Comparison of ENCODE assay signal across 19 cellular contexts in genomic region chr7:105149827-105150226, GRCh38.
DNase-seq lines count a peak whose midpoint lies in the region; ATAC-seq, FAIRE-seq and TF ChIP-seq lines count a peak whose summit lies in the region.
"Had no signal": no experiment of that assay in that cellular context is flagged by ENCODE, and none has a peak within 500 bp of the region (broad histone marks: within the 10 kb centered on the region; RNA-seq: fewer than 3 reads in every experiment).

No MANE protein-coding gene starts in this region.

- DNase-seq in MCF 10A (ENCODE audit: unreplicated experiment) = peak; percentile 69
- no peak for DNase-seq in breast epithelium (ENCODE audit: low spot score in 2 of 2)
- DNase-seq in NOMO-1 treated with DMSO at 0.1 percent for 48 hours (lab: John Stamatoyannopoulos, UW; ENCODE audit: unreplicated experiment) = peak; percentile 3
- DNase-seq in urothelium cell line (ENCODE audit: low spot score) = peak; percentile 58
- DNase-seq in right lobe of liver = no peak
- no peak for DNase-seq in RCC 7860 (ENCODE audit: low spot score)
- DNase-seq: activated CD8-positive, alpha-beta memory T cell treated with anti-CD3 and anti-CD28 coated beads, Interleukin-2, amount 50 U/mL, for 48 hours; amniotic stem cell; DND-41; NCI-H1092 treated with DMSO at 0.1 percent for 48 hours; NCI-H510A treated with DMSO at 0.1 percent for 48 hours; nucleus accumbens; uterus had no signal

- peaks cover 6% of the 10 kb centered on the region for H3K4me1 Mint-ChIP-seq in MCF 10A (ENCODE audit: insufficient read depth, unreplicated experiment)

- H3K27me3 Mint-ChIP-seq in MCF 10A (ENCODE audit: insufficient read depth, unreplicated experiment) = no peaks in the 10 kb centered on the region
- H3K27me3 Mint-ChIP-seq: memory B cell had no signal

- no peak for TF ChIP-seq CTCF in MCF 10A (IDR thresholded peaks at IDR 0.05; ENCODE audit: unreplicated experiment)
- no peak for TF ChIP-seq CTCF in breast epithelium (IDR thresholded peaks at IDR 0.05)
- no peak for TF ChIP-seq CTCF in right lobe of liver (IDR thresholded peaks at IDR 0.05)

- TF ChIP-seq POLR2A in breast epithelium (IDR thresholded peaks at IDR 0.05) (no peak), right lobe of liver (IDR thresholded peaks at IDR 0.05) (no peak)

- no peak overlapping the region for H3K4me3 Mint-ChIP-seq in MCF 10A (ENCODE audit: unreplicated experiment)
- H3K4me3 Mint-ChIP-seq: memory B cell had no signal

- H3K9me3 ChIP-seq in breast epithelium = no peaks in the 10 kb centered on the region
- H3K9me3 ChIP-seq in right lobe of liver = no peaks in the 10 kb centered on the region
- H3K9me3 ChIP-seq: uterus had no signal

- H3K36me3 ChIP-seq in breast epithelium = no peaks in the 10 kb centered on the region
- H3K36me3 ChIP-seq in right lobe of liver = no peaks in the 10 kb centered on the region
- H3K36me3 ChIP-seq: uterus had no signal

- FAIRE-seq in urothelium cell line (lab: Jason Lieb, UNC) (no peak), RCC 7860 (lab: Jason Lieb, UNC) (no peak)
- FAIRE-seq: GM18507 had no signal

- 75% methylated on average over 3 of the region's 3 CpGs for WGBS in right lobe of liver (ENCODE audit: insufficient coverage, low coverage, low lambda C conversion rate, missing lambda C conversion rate)

- no peaks in the 10 kb centered on the region for H3K9me3 Mint-ChIP-seq in MCF 10A (ENCODE audit: unreplicated experiment)
- H3K9me3 Mint-ChIP-seq: memory B cell had no signal

- no peaks in the 10 kb centered on the region for H3K4me1 ChIP-seq in breast epithelium
- peaks cover 0 to 6% (median 0%) of the 10 kb centered on the region in 4 donors for H3K4me1 ChIP-seq in right lobe of liver
- H3K4me1 ChIP-seq: uterus had no signal

- intact Hi-C loops in MCF 10A (cut with micrococcal nuclease) (loop anchor here (2.0 to 5.0 kb wide), 2 partner anchors 69 to 117 kb away; no protein-coding TSS in a partner anchor), breast epithelium (cut with DNase I; ENCODE audit: low total_unique reads) (no loop called here), right lobe of liver (cut with DNase I) (no loop called here)

- no peak overlapping the region for H3K27ac ChIP-seq in breast epithelium
- no peak overlapping the region for H3K27ac ChIP-seq in right lobe of liver
- H3K27ac ChIP-seq: hepatocyte, uterus, VCaP had no signal

- ATAC-seq in esophagus mucosa (peak; percentile 59), right lobe of liver (no peak), HG03280 (IDR thresholded peaks at IDR 0.05; ENCODE audit: unreplicated experiment) (no peak)

- H3K4me3 ChIP-seq in breast epithelium = no peak overlapping the region
- H3K4me3 ChIP-seq in right lobe of liver = no peak overlapping the region
- H3K4me3 ChIP-seq: hepatocyte, uterus had no signal

- peak overlapping the region; percentile 87 for H3K27ac Mint-ChIP-seq in MCF 10A (ENCODE audit: low read depth, unreplicated experiment)
- H3K27ac Mint-ChIP-seq: memory B cell had no signal

- H3K36me3 Mint-ChIP-seq in MCF 10A (ENCODE audit: insufficient read depth, unreplicated experiment) = peaks cover 3% of the 10 kb centered on the region

- H3K27me3 ChIP-seq in breast epithelium (no peaks in the 10 kb centered on the region), right lobe of liver (no peaks in the 10 kb centered on the region)
- H3K27me3 ChIP-seq: hepatocyte, uterus had no signal

- POLR2A ChIA-PET in MCF 10A (lab: Yijun Ruan, JAX) = interaction anchor here (0.6 to 1.3 kb wide), 5 partner anchors 10 to 282 kb away, joined by 3 to 5 read pairs (median 4); no protein-coding TSS in a partner anchor

- CTCF ChIA-PET in MCF 10A (lab: Yijun Ruan, JAX) = interaction anchor here (0.6 kb wide), 1 partner anchor 397 kb away, joined by 3 read pairs; no protein-coding TSS in a partner anchor

- no TSS peak for BruUV-seq in MCF 10A (replicated peaks; lab: Mats Ljungman, UMichigan)

Comparison
In these comparisons a context has a peak if more than half of its experiments do, and no peak if none do; other contexts are left out.
1. DNase-seq: peak in MCF 10A (single experiment), NOMO-1 treated with DMSO at 0.1 percent for 48 hours (single experiment) and urothelium cell line (single experiment); none in breast epithelium (0 of 2), right lobe of liver (0 of 3) and RCC 7860 (single experiment).